In the genomic region with DNA sequence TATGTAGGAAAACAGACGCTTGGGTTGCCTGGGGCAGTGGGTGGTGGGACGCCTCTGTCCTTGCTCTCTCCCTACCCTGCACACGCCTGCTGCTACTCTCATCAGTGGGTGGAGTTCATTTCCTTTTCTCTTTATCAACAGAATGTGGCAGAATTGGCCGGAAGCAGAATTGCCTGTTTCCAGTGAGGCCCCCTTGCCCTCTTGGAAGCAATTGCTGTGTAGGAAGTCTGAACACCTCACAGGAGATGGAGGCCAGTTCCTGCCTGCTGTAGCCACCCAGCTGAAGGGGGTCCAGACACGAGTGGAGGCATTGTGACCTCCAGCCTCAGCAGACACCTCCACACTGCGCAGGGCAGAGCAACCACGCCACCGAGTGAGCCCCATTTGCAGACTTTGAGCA, we compare ENCODE assay signal across 24 cellular contexts.
DNase-seq lines count a peak whose midpoint lies in the region; ATAC-seq, FAIRE-seq and TF ChIP-seq lines count a peak whose summit lies in the region.
"Had no signal": no experiment of that assay in that cellular context is flagged by ENCODE, and none has a peak within 500 bp of the region (broad histone marks: within the 10 kb centered on the region; RNA-seq: fewer than 3 reads in every experiment).

No MANE protein-coding gene starts in this region.

- POLR2A ChIA-PET in Caco-2 (lab: Charles Lee): no interaction called here

- intact Hi-C loops in heart left ventricle (cut with DNase I) (no loop called here), Right ventricle myocardium superior (cut with DNase I) (no loop called here), right cardiac atrium (cut with DNase I) (no loop called here), upper lobe of right lung (cut with DNase I) (no loop called here), pancreas (cut with DNase I) (no loop called here), Caco-2 (cut with micrococcal nuclease; ENCODE audit: unreplicated experiment) (no loop called here)

- H3K27me3 Mint-ChIP-seq in Caco-2 (ENCODE audit: insufficient read depth, unreplicated experiment): peaks cover 19% of the 10 kb centered on the region

- H3K9me3 Mint-ChIP-seq in Caco-2 (ENCODE audit: unreplicated experiment): no peaks in the 10 kb centered on the region
- H3K9me3 Mint-ChIP-seq: T-cell had no signal

- H3K9me3 ChIP-seq in heart left ventricle (no peaks in the 10 kb centered on the region), right cardiac atrium (ENCODE audit: control insufficient read depth, low read length) (no peaks in the 10 kb centered on the region), upper lobe of right lung (no peaks in the 10 kb centered on the region), pancreas (no peaks in the 10 kb centered on the region), Caco-2 (no peaks in the 10 kb centered on the region)
- H3K9me3 ChIP-seq: left lung, spleen, stomach, tibial nerve had no signal

- H3K27me3 ChIP-seq in heart left ventricle (no peaks in the 10 kb centered on the region), right cardiac atrium (ENCODE audit: control insufficient read depth, insufficient read depth) (no peaks in the 10 kb centered on the region), upper lobe of right lung (no peaks in the 10 kb centered on the region), pancreas (no peaks in the 10 kb centered on the region), Caco-2 (replicated peaks; ENCODE audit: control insufficient read depth, insufficient read depth, low read length) (no peaks in the 10 kb centered on the region)
- H3K27me3 ChIP-seq: left lung, spleen, stomach, tibial nerve had no signal

- peaks cover 0 to 30% (median 15%) of the 10 kb centered on the region in 12 donors for H3K4me1 ChIP-seq in heart left ventricle
- peaks cover 7% of the 10 kb centered on the region for H3K4me1 ChIP-seq in right cardiac atrium (ENCODE audit: control insufficient read depth, insufficient read depth, low read length)
- no peaks in the 10 kb centered on the region for H3K4me1 ChIP-seq in upper lobe of right lung
- no peaks in the 10 kb centered on the region for H3K4me1 ChIP-seq in pancreas
- no peaks in the 10 kb centered on the region for H3K4me1 ChIP-seq in Caco-2
- H3K4me1 ChIP-seq: stomach had no signal

- no peak for TF ChIP-seq POLR2A in heart left ventricle (IDR thresholded peaks at IDR 0.05)

- no peak overlapping the region for H3K4me3 Mint-ChIP-seq in Caco-2 (ENCODE audit: unreplicated experiment)
- H3K4me3 Mint-ChIP-seq: T-cell had no signal

- no peak for FAIRE-seq in pancreas (lab: Jason Lieb, UNC)
- FAIRE-seq: colon, D721Med had no signal

- peak overlapping the region in 4 of 12 donors; percentile 8 to 34 (median 19) for H3K27ac ChIP-seq in heart left ventricle
- no peak overlapping the region for H3K27ac ChIP-seq in right cardiac atrium (ENCODE audit: low read length)
- H3K27ac ChIP-seq in upper lobe of right lung: no peak overlapping the region
- H3K27ac ChIP-seq in pancreas: no peak overlapping the region
- H3K27ac ChIP-seq: PC-9, stomach, tibial nerve, VCaP had no signal

- 42 to 62% (median 61%) methylated on average over 8 of the region's 8 CpGs for WGBS in heart left ventricle, 4 donors
- 44% methylated on average over 8 of the region's 8 CpGs for WGBS in right cardiac atrium
- 82 to 86% methylated on average over 8 of the region's 8 CpGs for WGBS in pancreas, 2 donors

- H3K27ac Mint-ChIP-seq in Caco-2 (ENCODE audit: unreplicated experiment): no peak overlapping the region
- H3K27ac Mint-ChIP-seq: T-cell had no signal

- H3K36me3 ChIP-seq in heart left ventricle (no peaks in the 10 kb centered on the region), upper lobe of right lung (no peaks in the 10 kb centered on the region), pancreas (no peaks in the 10 kb centered on the region), Caco-2 (ENCODE audit: control insufficient read depth, insufficient read depth, low read length) (no peaks in the 10 kb centered on the region)
- H3K36me3 ChIP-seq: left lung, spleen, stomach, tibial nerve had no signal

- no peak for TF ChIP-seq CTCF in heart left ventricle (IDR thresholded peaks at IDR 0.05)
- TF ChIP-seq CTCF in upper lobe of right lung (IDR thresholded peaks at IDR 0.05): no peak
- no peak for TF ChIP-seq CTCF in pancreas (IDR thresholded peaks at IDR 0.05)
- TF ChIP-seq CTCF in Caco-2 (IDR thresholded peaks at IDR 0.05; ENCODE audit: insufficient read depth in 1 of 2, low read depth in 1 of 2, low read length in 1 of 2, severe bottlenecking in 1 of 2, unreplicated experiment in 1 of 2): no peak

- peak in 1 of 5 donors; percentile 41 for DNase-seq in heart left ventricle
- DNase-seq in Right ventricle myocardium superior: no peak
- peak; percentile 29 for DNase-seq in OCI-M1 (lab: John Stamatoyannopoulos, UW)
- peak in 1 of 3 donors; percentile 28 for DNase-seq in right cardiac atrium
- DNase-seq in upper lobe of right lung: no peak
- no peak for DNase-seq in pancreas
- no peak for DNase-seq in Caco-2
- DNase-seq: activated gamma-delta T cell treated with Interleukin-2 at 50 U/mL for 16 hours; activated T-cell treated with anti-CD3 and anti-CD28 coated beads, Interleukin-2, amount 50 U/mL, for 1 hour; C1 segment of cervical spinal cord; left lung; NCI-H1105; NCI-H2029 treated with DMSO at 0.1 percent for 48 hours; PC-9; retina; spleen; stimulated activated CD4-positive, alpha-beta T cell treated with anti-CD3 and anti-CD28 coated beads, Interleukin-4, amount 100 ng/mL, for 1 hour; stomach; T-cell had no signal

- ATAC-seq in heart left ventricle: peak; percentile 54 to 87 (median 58)
- ATAC-seq in Right ventricle myocardium superior (ENCODE audit: poor library complexity): no peak
- ATAC-seq in right cardiac atrium: peak; percentile 68 to 85
- peak; percentile 45 for ATAC-seq in upper lobe of right lung
- no peak for ATAC-seq in pancreas
- ATAC-seq in GM19452 (IDR thresholded peaks at IDR 0.05; ENCODE audit: unreplicated experiment): no peak
- ATAC-seq: left lung had no signal

- CTCF ChIA-PET in Caco-2 (lab: Charles Lee): no interaction called here

- BruUV-seq in Caco-2 (replicated peaks; lab: Mats Ljungman, UMichigan): no TSS peak

- no peaks in the 10 kb centered on the region for H3K4me1 Mint-ChIP-seq in Caco-2 (ENCODE audit: low read depth, unreplicated experiment)

- H3K4me3 ChIP-seq in heart left ventricle (no peak overlapping the region), right cardiac atrium (ENCODE audit: low read length) (no peak overlapping the region), upper lobe of right lung (no peak overlapping the region), pancreas (no peak overlapping the region), Caco-2 (ENCODE audit: low read depth, low read length) (no peak overlapping the region)
- H3K4me3 ChIP-seq: left lung, PC-9, spleen, stomach, tibial nerve had no signal

- H3K36me3 Mint-ChIP-seq in Caco-2 (ENCODE audit: insufficient read depth, unreplicated experiment): no peaks in the 10 kb centered on the region
- H3K36me3 Mint-ChIP-seq: T-cell had no signal

Comparison
In these comparisons a context has a peak if more than half of its experiments do, and no peak if none do; other contexts are left out.
1. ATAC-seq: peak in heart left ventricle (4 of 4), right cardiac atrium (2 of 2) and upper lobe of right lung (single experiment); none in Right ventricle myocardium superior (single experiment), pancreas (0 of 4) and GM19452 (single experiment).